In genomic region chr10:79070611-79071534, GRCh38 we compare ENCODE assay signal across 1 cellular context.
TF ChIP-seq lines count a peak whose summit lies in the region.

No MANE protein-coding gene starts in this region.

TF ChIP-seq in HEK293, 187 proteins besides CTCF, POLR2A, EP300 and RAD21 (continued from another document and continues in another):
- TF ChIP-seq, protein P1, sequence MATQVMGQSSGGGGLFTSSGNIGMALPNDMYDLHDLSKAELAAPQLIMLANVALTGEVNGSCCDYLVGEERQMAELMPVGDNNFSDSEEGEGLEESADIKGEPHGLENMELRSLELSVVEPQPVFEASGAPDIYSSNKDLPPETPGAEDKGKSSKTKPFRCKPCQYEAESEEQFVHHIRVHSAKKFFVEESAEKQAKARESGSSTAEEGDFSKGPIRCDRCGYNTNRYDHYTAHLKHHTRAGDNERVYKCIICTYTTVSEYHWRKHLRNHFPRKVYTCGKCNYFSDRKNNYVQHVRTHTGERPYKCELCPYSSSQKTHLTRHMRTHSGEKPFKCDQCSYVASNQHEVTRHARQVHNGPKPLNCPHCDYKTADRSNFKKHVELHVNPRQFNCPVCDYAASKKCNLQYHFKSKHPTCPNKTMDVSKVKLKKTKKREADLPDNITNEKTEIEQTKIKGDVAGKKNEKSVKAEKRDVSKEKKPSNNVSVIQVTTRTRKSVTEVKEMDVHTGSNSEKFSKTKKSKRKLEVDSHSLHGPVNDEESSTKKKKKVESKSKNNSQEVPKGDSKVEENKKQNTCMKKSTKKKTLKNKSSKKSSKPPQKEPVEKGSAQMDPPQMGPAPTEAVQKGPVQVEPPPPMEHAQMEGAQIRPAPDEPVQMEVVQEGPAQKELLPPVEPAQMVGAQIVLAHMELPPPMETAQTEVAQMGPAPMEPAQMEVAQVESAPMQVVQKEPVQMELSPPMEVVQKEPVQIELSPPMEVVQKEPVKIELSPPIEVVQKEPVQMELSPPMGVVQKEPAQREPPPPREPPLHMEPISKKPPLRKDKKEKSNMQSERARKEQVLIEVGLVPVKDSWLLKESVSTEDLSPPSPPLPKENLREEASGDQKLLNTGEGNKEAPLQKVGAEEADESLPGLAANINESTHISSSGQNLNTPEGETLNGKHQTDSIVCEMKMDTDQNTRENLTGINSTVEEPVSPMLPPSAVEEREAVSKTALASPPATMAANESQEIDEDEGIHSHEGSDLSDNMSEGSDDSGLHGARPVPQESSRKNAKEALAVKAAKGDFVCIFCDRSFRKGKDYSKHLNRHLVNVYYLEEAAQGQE (tag by site-specific recombination; IDR thresholded peaks at IDR 0.05): no peak
- TF ChIP-seq, protein P2, sequence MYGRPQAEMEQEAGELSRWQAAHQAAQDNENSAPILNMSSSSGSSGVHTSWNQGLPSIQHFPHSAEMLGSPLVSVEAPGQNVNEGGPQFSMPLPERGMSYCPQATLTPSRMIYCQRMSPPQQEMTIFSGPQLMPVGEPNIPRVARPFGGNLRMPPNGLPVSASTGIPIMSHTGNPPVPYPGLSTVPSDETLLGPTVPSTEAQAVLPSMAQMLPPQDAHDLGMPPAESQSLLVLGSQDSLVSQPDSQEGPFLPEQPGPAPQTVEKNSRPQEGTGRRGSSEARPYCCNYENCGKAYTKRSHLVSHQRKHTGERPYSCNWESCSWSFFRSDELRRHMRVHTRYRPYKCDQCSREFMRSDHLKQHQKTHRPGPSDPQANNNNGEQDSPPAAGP (tag by site-specific recombination; IDR thresholded peaks at IDR 0.05): peak; percentile 82; the same call in 1 of the 2 replicates
- TF ChIP-seq PRDM1 (tag by site-specific recombination; IDR thresholded peaks at IDR 0.05): no peak
- no peak for TF ChIP-seq ZNF324 (tag by site-specific recombination; IDR thresholded peaks at IDR 0.05)
- no peak for TF ChIP-seq ZNF2 (tag by site-specific recombination; IDR thresholded peaks at IDR 0.05)
- peak; percentile 52; the same call in 1 of the 2 replicates for TF ChIP-seq GLIS1 (tag by site-specific recombination; IDR thresholded peaks at IDR 0.05)
- no peak for TF ChIP-seq ZNF223 (tag by site-specific recombination; IDR thresholded peaks at IDR 0.05)
- TF ChIP-seq AEBP2 (tag by site-specific recombination; IDR thresholded peaks at IDR 0.05; ENCODE audit: borderline replicate concordance): no peak
- TF ChIP-seq GFI1B (tag by site-specific recombination; IDR thresholded peaks at IDR 0.05): no peak
- TF ChIP-seq ZNF571 (tag by site-specific recombination; IDR thresholded peaks at IDR 0.05): no peak
- TF ChIP-seq ZNF362 (tag by site-specific recombination; IDR thresholded peaks at IDR 0.05): no peak
- no peak for TF ChIP-seq ZSCAN23 (tag by site-specific recombination; IDR thresholded peaks at IDR 0.05)
- no peak for TF ChIP-seq ZNF521 (tag by site-specific recombination; IDR thresholded peaks at IDR 0.05)
- TF ChIP-seq ZNF280C (tag by site-specific recombination; IDR thresholded peaks at IDR 0.05): no peak
- TF ChIP-seq ZNF76 (tag by site-specific recombination; IDR thresholded peaks at IDR 0.05; ENCODE audit: borderline replicate concordance, low read depth): no peak
- TF ChIP-seq ZNF416 (tag by site-specific recombination; IDR thresholded peaks at IDR 0.05): no peak
- TF ChIP-seq, protein P3, sequence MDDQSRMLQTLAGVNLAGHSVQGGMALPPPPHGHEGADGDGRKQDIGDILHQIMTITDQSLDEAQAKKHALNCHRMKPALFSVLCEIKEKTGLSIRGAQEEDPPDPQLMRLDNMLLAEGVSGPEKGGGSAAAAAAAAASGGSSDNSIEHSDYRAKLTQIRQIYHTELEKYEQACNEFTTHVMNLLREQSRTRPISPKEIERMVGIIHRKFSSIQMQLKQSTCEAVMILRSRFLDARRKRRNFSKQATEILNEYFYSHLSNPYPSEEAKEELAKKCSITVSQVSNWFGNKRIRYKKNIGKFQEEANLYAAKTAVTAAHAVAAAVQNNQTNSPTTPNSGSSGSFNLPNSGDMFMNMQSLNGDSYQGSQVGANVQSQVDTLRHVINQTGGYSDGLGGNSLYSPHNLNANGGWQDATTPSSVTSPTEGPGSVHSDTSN (CRISPR knock-in tag; IDR thresholded peaks at IDR 0.05): no peak
- no peak for TF ChIP-seq ZSCAN30 (tag by site-specific recombination; IDR thresholded peaks at IDR 0.05)
- no peak for TF ChIP-seq ZNF549 (tag by site-specific recombination; IDR thresholded peaks at IDR 0.05)
- no peak for TF ChIP-seq ZNF449 (tag by site-specific recombination; IDR thresholded peaks at IDR 0.05)
- TF ChIP-seq KLF7 (tag by site-specific recombination; IDR thresholded peaks at IDR 0.05; ENCODE audit: borderline replicate concordance): no peak
- TF ChIP-seq ZNF561 (tag by site-specific recombination; IDR thresholded peaks at IDR 0.05; ENCODE audit: borderline replicate concordance): no peak
- no peak for TF ChIP-seq ZNF596 (tag by site-specific recombination; IDR thresholded peaks at IDR 0.05)
- TF ChIP-seq ZNF623 (tag by site-specific recombination; IDR thresholded peaks at IDR 0.05): no peak
- no peak for TF ChIP-seq ZNF670 (tag by site-specific recombination; IDR thresholded peaks at IDR 0.05; ENCODE audit: low read depth)
- peak; percentile 89 for TF ChIP-seq ZBTB8A (tag by site-specific recombination; IDR thresholded peaks at IDR 0.05)
- no peak for TF ChIP-seq ZNF629 (tag by site-specific recombination; IDR thresholded peaks at IDR 0.05)
- no peak for TF ChIP-seq HOXD13 (CRISPR knock-in tag; IDR thresholded peaks at IDR 0.05; ENCODE audit: borderline replicate concordance)
- no peak for TF ChIP-seq ZNF677 (tag by site-specific recombination; IDR thresholded peaks at IDR 0.05)
- TF ChIP-seq WT1 (tag by site-specific recombination; IDR thresholded peaks at IDR 0.05): peak; percentile 55; the same call in 1 of the 2 replicates
- TF ChIP-seq ZNF354C (tag by site-specific recombination; IDR thresholded peaks at IDR 0.05; ENCODE audit: borderline replicate concordance, low read depth): no peak
- TF ChIP-seq ZNF311 (tag by site-specific recombination; IDR thresholded peaks at IDR 0.05; ENCODE audit: borderline replicate concordance): no peak
- no peak for TF ChIP-seq ZNF302 (tag by site-specific recombination; IDR thresholded peaks at IDR 0.05; ENCODE audit: low read depth)
- no peak for TF ChIP-seq ZNF132 (tag by site-specific recombination; IDR thresholded peaks at IDR 0.05; ENCODE audit: borderline replicate concordance)
- TF ChIP-seq ZNF600 (tag by site-specific recombination; IDR thresholded peaks at IDR 0.05): peak; percentile 72
- TF ChIP-seq ZSCAN18 (tag by site-specific recombination; IDR thresholded peaks at IDR 0.05): no peak
- no peak for TF ChIP-seq ZNF555 (tag by site-specific recombination; conservative IDR thresholded peaks at IDR 0.05)
- no peak for TF ChIP-seq ZNF292 (tag by site-specific recombination; IDR thresholded peaks at IDR 0.05; ENCODE audit: borderline replicate concordance, low read depth)
- TF ChIP-seq, protein P4, sequence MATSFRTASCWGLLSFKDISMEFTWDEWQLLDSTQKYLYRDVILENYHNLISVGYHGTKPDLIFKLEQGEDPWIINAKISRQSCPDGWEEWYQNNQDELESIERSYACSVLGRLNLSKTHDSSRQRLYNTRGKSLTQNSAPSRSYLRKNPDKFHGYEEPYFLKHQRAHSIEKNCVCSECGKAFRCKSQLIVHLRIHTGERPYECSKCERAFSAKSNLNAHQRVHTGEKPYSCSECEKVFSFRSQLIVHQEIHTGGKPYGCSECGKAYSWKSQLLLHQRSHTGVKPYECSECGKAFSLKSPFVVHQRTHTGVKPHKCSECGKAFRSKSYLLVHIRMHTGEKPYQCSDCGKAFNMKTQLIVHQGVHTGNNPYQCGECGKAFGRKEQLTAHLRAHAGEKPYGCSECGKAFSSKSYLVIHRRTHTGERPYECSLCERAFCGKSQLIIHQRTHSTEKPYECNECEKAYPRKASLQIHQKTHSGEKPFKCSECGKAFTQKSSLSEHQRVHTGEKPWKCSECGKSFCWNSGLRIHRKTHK (tag by site-specific recombination; IDR thresholded peaks at IDR 0.05): no peak
- no peak for TF ChIP-seq ZFP41 (tag by site-specific recombination; IDR thresholded peaks at IDR 0.05; ENCODE audit: borderline replicate concordance)
- no peak for TF ChIP-seq ZNF239 (tag by site-specific recombination; IDR thresholded peaks at IDR 0.05)
- no peak for TF ChIP-seq ZNF155 (tag by site-specific recombination; IDR thresholded peaks at IDR 0.05)
- TF ChIP-seq ZNF211 (tag by site-specific recombination; IDR thresholded peaks at IDR 0.05; ENCODE audit: low read depth): no peak
- no peak for TF ChIP-seq ZNF777 (tag by site-specific recombination; IDR thresholded peaks at IDR 0.05; ENCODE audit: borderline replicate concordance)
- no peak for TF ChIP-seq ZNF747 (tag by site-specific recombination; IDR thresholded peaks at IDR 0.05)
- peak; percentile 61 for TF ChIP-seq ZBTB48 (tag by site-specific recombination; IDR thresholded peaks at IDR 0.05)
- TF ChIP-seq ZFP3 (tag by site-specific recombination; IDR thresholded peaks at IDR 0.05; ENCODE audit: low read depth): no peak
- TF ChIP-seq ZNF48 (tag by site-specific recombination; IDR thresholded peaks at IDR 0.05): no peak
- TF ChIP-seq ZNF16 (tag by site-specific recombination; IDR thresholded peaks at IDR 0.05; ENCODE audit: low read depth): no peak
- no peak for TF ChIP-seq ZBTB7A (tag by site-specific recombination; IDR thresholded peaks at IDR 0.05; ENCODE audit: low read depth)
- TF ChIP-seq ZNF514 (tag by site-specific recombination; IDR thresholded peaks at IDR 0.05): no peak
- no peak for TF ChIP-seq HOXA7 (CRISPR knock-in tag; IDR thresholded peaks at IDR 0.05; ENCODE audit: borderline replicate concordance)
- peak; percentile 66; the same call in 1 of the 2 replicates for TF ChIP-seq ZNF423 (tag by site-specific recombination; IDR thresholded peaks at IDR 0.05)
- TF ChIP-seq ZNF341 (tag by site-specific recombination; IDR thresholded peaks at IDR 0.05; ENCODE audit: low read depth): peak; percentile 92
- no peak for TF ChIP-seq ZNF501 (tag by site-specific recombination; IDR thresholded peaks at IDR 0.05)
- peak; percentile 84 for TF ChIP-seq SCRT2 (tag by site-specific recombination; IDR thresholded peaks at IDR 0.05)
- TF ChIP-seq ZNF266 (tag by site-specific recombination; IDR thresholded peaks at IDR 0.05; ENCODE audit: low read depth): no peak
